Comparison of ENCODE assay signal across 10 cellular contexts in the genomic region with DNA sequence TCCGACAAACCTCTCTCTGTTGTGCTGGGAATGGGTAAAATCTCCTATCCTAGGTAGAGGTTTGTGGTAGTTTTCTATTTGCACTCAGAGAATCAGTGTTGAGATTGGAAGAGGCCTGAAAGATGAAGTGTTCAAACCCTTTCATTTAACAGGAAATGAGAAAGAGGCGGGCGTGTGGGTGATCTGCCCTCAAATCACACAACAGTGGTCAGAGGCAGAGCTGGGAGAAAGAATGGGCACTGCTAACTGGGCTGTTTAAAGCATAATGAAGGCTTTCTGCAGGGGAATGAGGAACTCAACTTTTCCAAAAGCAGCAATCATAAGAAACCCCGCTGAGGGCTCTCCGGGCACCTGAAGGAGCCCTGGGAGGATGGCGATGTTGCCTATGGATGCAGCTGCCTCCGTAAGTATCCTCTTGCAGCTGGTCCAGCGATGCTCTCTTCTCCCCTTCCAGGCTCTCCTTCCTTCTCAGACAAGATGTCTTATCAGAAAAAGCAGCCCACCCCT. TPM values are rescaled to one million over a fixed set of nuclear protein-coding genes. Genes with fewer than 3 reads are reported as not detected.
DNase-seq lines count a peak whose midpoint lies in the region; ATAC-seq, FAIRE-seq and TF ChIP-seq lines count a peak whose summit lies in the region.
"Had no signal": no experiment of that assay in that cellular context is flagged by ENCODE, and none has a peak within 500 bp of the region (broad histone marks: within the 10 kb centered on the region; RNA-seq: fewer than 3 reads in every experiment).

No MANE protein-coding gene starts in this region.

- peak in 2 of 7 experiments; percentile 15 to 56 for DNase-seq in CD8-positive, alpha-beta T cell
- DNase-seq in activated naive CD8-positive, alpha-beta T cell treated with anti-CD3 and anti-CD28 coated beads, Interleukin-2, amount 10 ng/mL, durations not matched to agents 7 days and 5 days = no peak
- DNase-seq in C1 segment of cervical spinal cord (lab: John Stamatoyannopoulos, UW) (no peak), HTR-8/SVneo (ENCODE audit: insufficient read length, low spot score) (no peak), RCC 7860 (ENCODE audit: low spot score) (no peak)
- DNase-seq: NCI-H446 had no signal

- H3K4me3 ChIP-seq in CD8-positive, alpha-beta T cell (ENCODE audit: low read depth, low read length) = no peak overlapping the region

- H3K36me3 ChIP-seq in CD8-positive, alpha-beta T cell (ENCODE audit: insufficient read depth, low read length) = no peaks in the 10 kb centered on the region
- H3K36me3 ChIP-seq: pancreas had no signal

- no peak for TF ChIP-seq CTCF in CD8-positive, alpha-beta T cell (IDR thresholded peaks at IDR 0.05)
- no peak for TF ChIP-seq CTCF in nephron (IDR thresholded peaks at IDR 0.05; ENCODE audit: unreplicated experiment in 3 of 3)

- ATAC-seq in CD8-positive, alpha-beta T cell = no peak
- ATAC-seq in HG02981 (IDR thresholded peaks at IDR 0.05; ENCODE audit: unreplicated experiment) (peak; percentile 42), GM18873 (IDR thresholded peaks at IDR 0.05; ENCODE audit: low FRiP score, unreplicated experiment) (no peak)
- peak; percentile 22 for ATAC-seq in activated naive CD8-positive, alpha-beta T cell treated with anti-CD3 and anti-CD28 coated beads, Interleukin-2, amount 10 ng/mL, durations not matched to agents 7 days and 5 days (ENCODE audit: low read depth)

- peaks cover 24% of the 10 kb centered on the region for H3K4me1 Mint-ChIP-seq in CD8-positive, alpha-beta T cell (ENCODE audit: low read depth)
- H3K4me1 Mint-ChIP-seq in activated naive CD8-positive, alpha-beta T cell treated with anti-CD3 and anti-CD28 coated beads, Interleukin-2, amount 10 ng/mL, durations not matched to agents 7 days and 5 days = peaks cover 10% of the 10 kb centered on the region
- peaks cover 6% of the 10 kb centered on the region for H3K4me1 Mint-ChIP-seq in nephron

- no peaks in the 10 kb centered on the region for H3K9me3 ChIP-seq in CD8-positive, alpha-beta T cell (ENCODE audit: low read length)
- H3K9me3 ChIP-seq: pancreas had no signal

- H3K27ac ChIP-seq in CD8-positive, alpha-beta T cell (ENCODE audit: low read depth, low read length) = no peak overlapping the region
- H3K27ac ChIP-seq: pancreas had no signal

- POLR2A ChIA-PET in CD8-positive, alpha-beta T cell (lab: Charles Lee) = no interaction called here
- POLR2A ChIA-PET in activated naive CD8-positive, alpha-beta T cell treated with anti-CD3 and anti-CD28 coated beads, Interleukin-2, amount 10 ng/mL, durations not matched to agents 7 days and 5 days (lab: Charles Lee) = no interaction called here

- intact Hi-C loops in CD8-positive, alpha-beta T cell (cut with DNase I, micrococcal nuclease) = no loop called here

- no peaks in the 10 kb centered on the region for H3K9me3 Mint-ChIP-seq in CD8-positive, alpha-beta T cell
- no peaks in the 10 kb centered on the region for H3K9me3 Mint-ChIP-seq in activated naive CD8-positive, alpha-beta T cell treated with anti-CD3 and anti-CD28 coated beads, Interleukin-2, amount 10 ng/mL, durations not matched to agents 7 days and 5 days
- H3K9me3 Mint-ChIP-seq in nephron = peaks cover 5% of the 10 kb centered on the region

- no peaks in the 10 kb centered on the region for H3K36me3 Mint-ChIP-seq in CD8-positive, alpha-beta T cell
- no peaks in the 10 kb centered on the region for H3K36me3 Mint-ChIP-seq in activated naive CD8-positive, alpha-beta T cell treated with anti-CD3 and anti-CD28 coated beads, Interleukin-2, amount 10 ng/mL, durations not matched to agents 7 days and 5 days
- no peaks in the 10 kb centered on the region for H3K36me3 Mint-ChIP-seq in nephron (ENCODE audit: low read depth)

- peaks cover 24% of the 10 kb centered on the region for H3K4me1 ChIP-seq in CD8-positive, alpha-beta T cell (ENCODE audit: insufficient read depth, low read length)

- H3K27me3 Mint-ChIP-seq in CD8-positive, alpha-beta T cell (ENCODE audit: low read depth) = peaks cover 47% of the 10 kb centered on the region
- H3K27me3 Mint-ChIP-seq in activated naive CD8-positive, alpha-beta T cell treated with anti-CD3 and anti-CD28 coated beads, Interleukin-2, amount 10 ng/mL, durations not matched to agents 7 days and 5 days = peaks cover 54% of the 10 kb centered on the region
- peaks cover 76% of the 10 kb centered on the region for H3K27me3 Mint-ChIP-seq in nephron (ENCODE audit: low read depth)

- CTCF ChIA-PET in CD8-positive, alpha-beta T cell (lab: Charles Lee) = no interaction called here

- no peak for FAIRE-seq in HTR-8/SVneo (lab: Jason Lieb, UNC)
- no peak for FAIRE-seq in RCC 7860 (lab: Jason Lieb, UNC)
- FAIRE-seq: pancreas had no signal

- no peak overlapping the region for H3K27ac Mint-ChIP-seq in CD8-positive, alpha-beta T cell
- no peak overlapping the region for H3K27ac Mint-ChIP-seq in activated naive CD8-positive, alpha-beta T cell treated with anti-CD3 and anti-CD28 coated beads, Interleukin-2, amount 10 ng/mL, durations not matched to agents 7 days and 5 days
- no peak overlapping the region for H3K27ac Mint-ChIP-seq in nephron

- peaks cover 12% of the 10 kb centered on the region for H3K27me3 ChIP-seq in CD8-positive, alpha-beta T cell (ENCODE audit: insufficient read depth, low read length)

- H3K4me3 Mint-ChIP-seq in CD8-positive, alpha-beta T cell = peak overlapping the region; percentile 71
- peak overlapping the region; percentile 37 for H3K4me3 Mint-ChIP-seq in activated naive CD8-positive, alpha-beta T cell treated with anti-CD3 and anti-CD28 coated beads, Interleukin-2, amount 10 ng/mL, durations not matched to agents 7 days and 5 days
- H3K4me3 Mint-ChIP-seq in nephron = peak overlapping the region; percentile 72 to 78 (median 75)

RNA-seq across cellular contexts. Expression of gene LORICRIN, which starts 1.0 kb away (rescaled TPM):
- total RNA-seq in CD8-positive, alpha-beta T cell = not detected
- total RNA-seq in activated naive CD8-positive, alpha-beta T cell treated with anti-CD3 and anti-CD28 coated beads, Interleukin-2, amount 10 ng/mL, durations not matched to agents 7 days and 5 days = not detected
- total RNA-seq: pancreas had no signal

RNA-seq across cellular contexts. Expression of gene PRR9, which starts 43.1 kb away (rescaled TPM):
- not detected for total RNA-seq in CD8-positive, alpha-beta T cell
- not detected for total RNA-seq in activated naive CD8-positive, alpha-beta T cell treated with anti-CD3 and anti-CD28 coated beads, Interleukin-2, amount 10 ng/mL, durations not matched to agents 7 days and 5 days
- total RNA-seq: pancreas had no signal

RNA-seq across cellular contexts. Expression of gene PGLYRP3, which starts 52.2 kb away (rescaled TPM):
- total RNA-seq in CD8-positive, alpha-beta T cell = not detected
- total RNA-seq in activated naive CD8-positive, alpha-beta T cell treated with anti-CD3 and anti-CD28 coated beads, Interleukin-2, amount 10 ng/mL, durations not matched to agents 7 days and 5 days = not detected
- total RNA-seq: pancreas had no signal

RNA-seq across cellular contexts. Expression of gene LELP1, which starts 57.3 kb away (rescaled TPM):
- total RNA-seq in CD8-positive, alpha-beta T cell = not detected
- not detected for total RNA-seq in activated naive CD8-positive, alpha-beta T cell treated with anti-CD3 and anti-CD28 coated beads, Interleukin-2, amount 10 ng/mL, durations not matched to agents 7 days and 5 days
- total RNA-seq: pancreas had no signal

Comparison
In these comparisons a context has a peak if more than half of its experiments do, and no peak if none do; other contexts are left out.
1. ATAC-seq: peak in HG02981 (single experiment) and activated naive CD8-positive, alpha-beta T cell treated with anti-CD3 and anti-CD28 coated beads, Interleukin-2, amount 10 ng/mL, durations not matched to agents 7 days and 5 days (single experiment); none in CD8-positive, alpha-beta T cell (single experiment) and GM18873 (single experiment).
2. Peak in every context shown above with its lines, with median percentiles within 50 percentile points of each other: H3K4me3 Mint-ChIP-seq.